In the genomic region with DNA sequence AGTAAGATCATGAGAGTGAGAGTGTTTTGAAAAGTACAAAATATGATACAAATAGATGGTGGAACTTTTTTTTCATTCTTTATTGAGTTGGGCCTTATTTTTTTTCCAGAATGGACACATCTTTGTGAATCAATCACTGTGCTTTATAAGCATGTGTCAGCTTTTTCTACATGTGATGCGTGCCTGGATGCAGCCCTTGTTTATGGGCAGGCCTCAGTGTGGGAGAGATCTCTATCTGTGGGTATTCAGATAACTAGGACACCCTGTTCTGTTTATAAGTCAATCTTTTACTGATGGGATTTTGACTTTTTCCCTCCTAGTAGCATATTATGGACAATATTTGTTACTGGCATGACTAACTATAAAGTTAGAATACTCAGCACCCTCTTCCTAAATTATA, we compare ENCODE assay signal across 23 cellular contexts. TPM values are rescaled to one million over a fixed set of nuclear protein-coding genes. Genes with fewer than 3 reads are reported as not detected.
DNase-seq lines count a peak whose midpoint lies in the region; ATAC-seq and TF ChIP-seq lines count a peak whose summit lies in the region.
"Had no signal": no experiment of that assay in that cellular context is flagged by ENCODE, and none has a peak within 500 bp of the region (broad histone marks: within the 10 kb centered on the region; RNA-seq: fewer than 3 reads in every experiment).

No MANE protein-coding gene starts in this region.

- DNase-seq in activated CD8-positive, alpha-beta memory T cell treated with anti-CD3 and anti-CD28 coated beads, Interleukin-2, amount 10 ng/mL, durations not matched to agents 7 days and 5 days: peak; percentile 70
- no peak for DNase-seq in activated CD8-positive, alpha-beta memory T cell treated with anti-CD3 and anti-CD28 coated beads for 24 hours
- DNase-seq in activated B cell treated with CpG ODN at 0.5 μM for 24 hours (no peak), retina (no peak)
- DNase-seq in activated CD4-positive, CD25-positive, alpha-beta regulatory T cell (lab: John Stamatoyannopoulos, UW): no peak
- DNase-seq: activated effector memory CD4-positive, alpha-beta T cell treated with anti-CD3 and anti-CD28 coated beads, Interleukin-2, amount 50 U/mL, for 16 hours; body of pancreas; dermis blood vessel endothelial cell; gastrocnemius medialis; H9; left ventricle myocardium inferior; NCI-H1048; NCI-H2081; NCI-H510A treated with DMSO at 0.1 percent for 48 hours; stimulated activated CD4-positive, alpha-beta T cell treated with anti-CD3 and anti-CD28 coated beads, Interleukin-4, amount 100 ng/mL, for 24 hours; T1000; trophoblast cell had no signal

- H3K4me3 Mint-ChIP-seq in activated CD8-positive, alpha-beta memory T cell treated with anti-CD3 and anti-CD28 coated beads, Interleukin-2, amount 10 ng/mL, durations not matched to agents 7 days and 5 days: peak overlapping the region; percentile 4
- no peak overlapping the region for H3K4me3 Mint-ChIP-seq in activated B cell treated with CpG ODN at 0.5 μM for 24 hours
- no peak overlapping the region for H3K4me3 Mint-ChIP-seq in dendritic cell treated with granulocyte-macrophage colony-stimulating factor and Interleukin-4, amounts not matched to agents 40 ng/mL and 50 ng/mL, for 4 days
- peak overlapping the region; percentile 63 for H3K4me3 Mint-ChIP-seq in stimulated activated naive CD8-positive, alpha-beta T cell treated with anti-CD3 and anti-CD28 coated beads, Interleukin-15, Interleukin-2, amounts not matched to agents 100 ng/mL and 50 ng/mL, for 24 hours
- H3K4me3 Mint-ChIP-seq: CD14-positive monocyte, H9 had no signal

- H3K27ac Mint-ChIP-seq in activated CD8-positive, alpha-beta memory T cell treated with anti-CD3 and anti-CD28 coated beads, Interleukin-2, amount 10 ng/mL, durations not matched to agents 7 days and 5 days: peak overlapping the region; percentile 98
- H3K27ac Mint-ChIP-seq in activated B cell treated with CpG ODN at 0.5 μM for 24 hours: peak overlapping the region; percentile 87
- peak overlapping the region; percentile 57 for H3K27ac Mint-ChIP-seq in dendritic cell treated with granulocyte-macrophage colony-stimulating factor and Interleukin-4, amounts not matched to agents 40 ng/mL and 50 ng/mL, for 4 days
- H3K27ac Mint-ChIP-seq in stimulated activated naive CD8-positive, alpha-beta T cell treated with anti-CD3 and anti-CD28 coated beads, Interleukin-15, Interleukin-2, amounts not matched to agents 100 ng/mL and 50 ng/mL, for 24 hours: peak overlapping the region; percentile 99
- H3K27ac Mint-ChIP-seq: H9 had no signal

- no peak for TF ChIP-seq CTCF in activated B cell treated with CpG ODN at 0.5 μM for 24 hours (IDR thresholded peaks at IDR 0.05)

- H3K4me1 Mint-ChIP-seq in activated CD8-positive, alpha-beta memory T cell treated with anti-CD3 and anti-CD28 coated beads, Interleukin-2, amount 10 ng/mL, durations not matched to agents 7 days and 5 days: peaks cover 75% of the 10 kb centered on the region
- peaks cover 69% of the 10 kb centered on the region for H3K4me1 Mint-ChIP-seq in activated B cell treated with CpG ODN at 0.5 μM for 24 hours
- peaks cover 47% of the 10 kb centered on the region for H3K4me1 Mint-ChIP-seq in dendritic cell treated with granulocyte-macrophage colony-stimulating factor and Interleukin-4, amounts not matched to agents 40 ng/mL and 50 ng/mL, for 4 days (ENCODE audit: low read depth)
- H3K4me1 Mint-ChIP-seq in stimulated activated naive CD8-positive, alpha-beta T cell treated with anti-CD3 and anti-CD28 coated beads, Interleukin-15, Interleukin-2, amounts not matched to agents 100 ng/mL and 50 ng/mL, for 24 hours (ENCODE audit: low read depth): peaks cover 87% of the 10 kb centered on the region

- intact Hi-C loops in activated B cell treated with CpG ODN at 0.5 μM for 24 hours (cut with micrococcal nuclease): loop anchor here (5.0 kb wide), 1 partner anchor 34 kb away; no protein-coding TSS in a partner anchor
- intact Hi-C loops in dendritic cell treated with granulocyte-macrophage colony-stimulating factor and Interleukin-4, amounts not matched to agents 40 ng/mL and 50 ng/mL, for 4 days (cut with micrococcal nuclease): loop anchor here (5.0 kb wide), 1 partner anchor 34 kb away; no protein-coding TSS in a partner anchor

- POLR2A ChIA-PET in activated B cell treated with CpG ODN at 0.5 μM for 24 hours (lab: Charles Lee): interaction anchor here (2.0 kb wide), 1 partner anchor 49 kb away, joined by 5 read pairs; no protein-coding TSS in a partner anchor

- peak; percentile 15 for ATAC-seq in activated CD8-positive, alpha-beta memory T cell treated with anti-CD3 and anti-CD28 coated beads, Interleukin-2, amount 10 ng/mL, durations not matched to agents 7 days and 5 days
- ATAC-seq in activated B cell treated with CpG ODN at 0.5 μM for 24 hours (ENCODE audit: low read depth) (no peak), GM18498 (IDR thresholded peaks at IDR 0.05; ENCODE audit: unreplicated experiment) (no peak)
- ATAC-seq: body of pancreas, gastrocnemius medialis had no signal

- no peaks in the 10 kb centered on the region for H3K27me3 Mint-ChIP-seq in activated CD8-positive, alpha-beta memory T cell treated with anti-CD3 and anti-CD28 coated beads, Interleukin-2, amount 10 ng/mL, durations not matched to agents 7 days and 5 days
- H3K27me3 Mint-ChIP-seq in activated B cell treated with CpG ODN at 0.5 μM for 24 hours: no peaks in the 10 kb centered on the region
- H3K27me3 Mint-ChIP-seq in dendritic cell treated with granulocyte-macrophage colony-stimulating factor and Interleukin-4, amounts not matched to agents 40 ng/mL and 50 ng/mL, for 4 days: no peaks in the 10 kb centered on the region
- H3K27me3 Mint-ChIP-seq in stimulated activated naive CD8-positive, alpha-beta T cell treated with anti-CD3 and anti-CD28 coated beads, Interleukin-15, Interleukin-2, amounts not matched to agents 100 ng/mL and 50 ng/mL, for 24 hours: no peaks in the 10 kb centered on the region

- CTCF ChIA-PET in activated CD8-positive, alpha-beta memory T cell treated with anti-CD3 and anti-CD28 coated beads, Interleukin-2, amount 10 ng/mL, durations not matched to agents 7 days and 5 days (lab: Charles Lee): interaction anchor here (0.6 to 4.4 kb wide), 9 partner anchors 10 to 106 kb away, joined by 3 to 18 read pairs (median 4); no protein-coding TSS in a partner anchor
- CTCF ChIA-PET in activated B cell treated with CpG ODN at 0.5 μM for 24 hours (lab: Charles Lee): interaction anchor here (1.0 kb wide), 1 partner anchor 106 kb away, joined by 3 read pairs; no protein-coding TSS in a partner anchor

- peaks cover 13% of the 10 kb centered on the region for H3K36me3 Mint-ChIP-seq in activated CD8-positive, alpha-beta memory T cell treated with anti-CD3 and anti-CD28 coated beads, Interleukin-2, amount 10 ng/mL, durations not matched to agents 7 days and 5 days
- H3K36me3 Mint-ChIP-seq in activated B cell treated with CpG ODN at 0.5 μM for 24 hours (ENCODE audit: low read depth): no peaks in the 10 kb centered on the region
- no peaks in the 10 kb centered on the region for H3K36me3 Mint-ChIP-seq in dendritic cell treated with granulocyte-macrophage colony-stimulating factor and Interleukin-4, amounts not matched to agents 40 ng/mL and 50 ng/mL, for 4 days (ENCODE audit: low read depth)
- H3K36me3 Mint-ChIP-seq in stimulated activated naive CD8-positive, alpha-beta T cell treated with anti-CD3 and anti-CD28 coated beads, Interleukin-15, Interleukin-2, amounts not matched to agents 100 ng/mL and 50 ng/mL, for 24 hours (ENCODE audit: low read depth): no peaks in the 10 kb centered on the region
- H3K36me3 Mint-ChIP-seq: CD14-positive monocyte had no signal

- H3K9me3 Mint-ChIP-seq in activated CD8-positive, alpha-beta memory T cell treated with anti-CD3 and anti-CD28 coated beads, Interleukin-2, amount 10 ng/mL, durations not matched to agents 7 days and 5 days (ENCODE audit: low read depth): no peaks in the 10 kb centered on the region
- H3K9me3 Mint-ChIP-seq in activated B cell treated with CpG ODN at 0.5 μM for 24 hours: no peaks in the 10 kb centered on the region
- no peaks in the 10 kb centered on the region for H3K9me3 Mint-ChIP-seq in dendritic cell treated with granulocyte-macrophage colony-stimulating factor and Interleukin-4, amounts not matched to agents 40 ng/mL and 50 ng/mL, for 4 days
- H3K9me3 Mint-ChIP-seq in stimulated activated naive CD8-positive, alpha-beta T cell treated with anti-CD3 and anti-CD28 coated beads, Interleukin-15, Interleukin-2, amounts not matched to agents 100 ng/mL and 50 ng/mL, for 24 hours: no peaks in the 10 kb centered on the region
- H3K9me3 Mint-ChIP-seq: H9 had no signal

RNA-seq across cellular contexts. Expression of a gene that starts 42.9 kb away (rescaled TPM):
- 100 to 1,000 TPM; 348 to 374 TPM for total RNA-seq in activated CD8-positive, alpha-beta memory T cell treated with anti-CD3 and anti-CD28 coated beads, Interleukin-2, amount 10 ng/mL, durations not matched to agents 7 days and 5 days
- total RNA-seq in activated B cell treated with CpG ODN at 0.5 μM for 24 hours: 301 and 325 TPM in 2 replicates
- total RNA-seq: epithelial cell of proximal tubule, SJSA1 had no signal

Comparison
In these comparisons a context has a peak if more than half of its experiments do, and no peak if none do; other contexts are left out.
1. H3K4me3 Mint-ChIP-seq: peak in activated CD8-positive, alpha-beta memory T cell treated with anti-CD3 and anti-CD28 coated beads, Interleukin-2, amount 10 ng/mL, durations not matched to agents 7 days and 5 days (single experiment) and stimulated activated naive CD8-positive, alpha-beta T cell treated with anti-CD3 and anti-CD28 coated beads, Interleukin-15, Interleukin-2, amounts not matched to agents 100 ng/mL and 50 ng/mL, for 24 hours (single experiment); none in activated B cell treated with CpG ODN at 0.5 μM for 24 hours (single experiment) and dendritic cell treated with granulocyte-macrophage colony-stimulating factor and Interleukin-4, amounts not matched to agents 40 ng/mL and 50 ng/mL, for 4 days (single experiment).
2. Peak in every context shown above with its lines, with median percentiles within 50 percentile points of each other: H3K27ac Mint-ChIP-seq.